Comparison of ENCODE assay signal across 13 cellular contexts in genomic region chr20:56722042-56722441, GRCh38.
A peak's percentile ranks its signal among the peaks of the same experiment; 100 is the strongest.
DNase-seq lines count a peak whose midpoint lies in the region; ATAC-seq, FAIRE-seq and TF ChIP-seq lines count a peak whose summit lies in the region.
"Had no signal": no experiment of that assay in that cellular context is flagged by ENCODE, and none has a peak within 500 bp of the region (broad histone marks: within the 10 kb centered on the region; RNA-seq: fewer than 3 reads in every experiment).

No MANE protein-coding gene starts in this region.

- H3K27ac ChIP-seq in naive thymus-derived CD4-positive, alpha-beta T cell (ENCODE audit: low read depth, low read length) = no peak overlapping the region
- H3K27ac ChIP-seq: RWPE1 had no signal

- ATAC-seq in HG03139 (IDR thresholded peaks at IDR 0.05; ENCODE audit: unreplicated experiment) = peak; percentile 73
- ATAC-seq in naive thymus-derived CD4-positive, alpha-beta T cell = peak; percentile 55
- no peak for ATAC-seq in natural killer cell treated with Interleukin-12 subunit alpha and Interleukin-12 subunit beta and Interleukin-15 and Interleukin-18, amount 100 ng/mL, for 72 hours
- ATAC-seq: activated CD4-positive, CD25-positive, alpha-beta regulatory T cell treated with anti-CD3 and anti-CD28 coated beads, Interleukin-2, amount 50 U/mL, for 24 hours had no signal

- no peak overlapping the region for H3K27ac Mint-ChIP-seq in naive thymus-derived CD4-positive, alpha-beta T cell
- no peak overlapping the region for H3K27ac Mint-ChIP-seq in natural killer cell treated with Interleukin-12 subunit alpha and Interleukin-12 subunit beta and Interleukin-15 and Interleukin-18, amount 100 ng/mL, for 72 hours

- peaks cover 0 to 25% (median 6%) of the 10 kb centered on the region in 5 donors for H3K27me3 Mint-ChIP-seq in naive thymus-derived CD4-positive, alpha-beta T cell
- peaks cover 0 to 7% of the 10 kb centered on the region in 2 donors for H3K27me3 Mint-ChIP-seq in natural killer cell treated with Interleukin-12 subunit alpha and Interleukin-12 subunit beta and Interleukin-15 and Interleukin-18, amount 100 ng/mL, for 72 hours

- DNase-seq in GM18507 (ENCODE audit: extremely low spot score, insufficient read length, low read depth) = no peak
- DNase-seq in SIG-M5 (lab: John Stamatoyannopoulos, UW) = peak; percentile 98
- no peak for DNase-seq in naive thymus-derived CD4-positive, alpha-beta T cell
- no peak for DNase-seq in natural killer cell treated with Interleukin-12 subunit alpha and Interleukin-12 subunit beta and Interleukin-15 and Interleukin-18, amount 100 ng/mL, for 72 hours (ENCODE audit: low spot score)
- no peak for DNase-seq in NCI-H1092 treated with DMSO at 0.1 percent for 48 hours (lab: John Stamatoyannopoulos, UW)
- DNase-seq in activated naive CD4-positive, alpha-beta T cell (lab: John Stamatoyannopoulos, UW) = no peak
- no peak for DNase-seq in H54 (ENCODE audit: insufficient read length, low spot score)
- DNase-seq: activated gamma-delta T cell treated with Interleukin-2 at 50 U/mL for 16 hours; NCI-H2029; stimulated activated CD4-positive, alpha-beta T cell treated with anti-CD3 and anti-CD28 coated beads, Interleukin-2, amount 100 ng/mL, for 24 hours had no signal

- no peaks in the 10 kb centered on the region for H3K9me3 ChIP-seq in naive thymus-derived CD4-positive, alpha-beta T cell (ENCODE audit: control insufficient read depth in 2 of 3, low read length in 3 of 3)

- peaks cover 0 to 4% (median 0%) of the 10 kb centered on the region in 11 donors for H3K9me3 Mint-ChIP-seq in naive thymus-derived CD4-positive, alpha-beta T cell
- no peaks in the 10 kb centered on the region for H3K9me3 Mint-ChIP-seq in natural killer cell treated with Interleukin-12 subunit alpha and Interleukin-12 subunit beta and Interleukin-15 and Interleukin-18, amount 100 ng/mL, for 72 hours

- TF ChIP-seq POLR2A in H54 (IDR thresholded peaks at IDR 0.05; ENCODE audit: low read depth, low read length) = no peak

- POLR2A ChIA-PET in naive thymus-derived CD4-positive, alpha-beta T cell (lab: Charles Lee) = interaction anchor here (0.8 kb wide), 1 partner anchor 280 kb away, joined by 3 read pairs; no protein-coding TSS in a partner anchor

- H3K36me3 ChIP-seq in naive thymus-derived CD4-positive, alpha-beta T cell (ENCODE audit: control insufficient read depth in 2 of 3, insufficient read depth in 3 of 3, low read length in 3 of 3) = no peaks in the 10 kb centered on the region

- H3K4me1 ChIP-seq in naive thymus-derived CD4-positive, alpha-beta T cell (ENCODE audit: control insufficient read depth in 2 of 2, insufficient read depth in 2 of 2, low read length in 2 of 2) = no peaks in the 10 kb centered on the region

- H3K36me3 Mint-ChIP-seq in naive thymus-derived CD4-positive, alpha-beta T cell = no peaks in the 10 kb centered on the region
- no peaks in the 10 kb centered on the region for H3K36me3 Mint-ChIP-seq in natural killer cell treated with Interleukin-12 subunit alpha and Interleukin-12 subunit beta and Interleukin-15 and Interleukin-18, amount 100 ng/mL, for 72 hours

- FAIRE-seq in GM18507 (lab: Jason Lieb, UNC) (peak; percentile 33), H54 (lab: Jason Lieb, UNC) (no peak)

- intact Hi-C loops in naive thymus-derived CD4-positive, alpha-beta T cell (cut with micrococcal nuclease) = no loop called here

- no peak overlapping the region for H3K4me3 Mint-ChIP-seq in naive thymus-derived CD4-positive, alpha-beta T cell
- no peak overlapping the region for H3K4me3 Mint-ChIP-seq in natural killer cell treated with Interleukin-12 subunit alpha and Interleukin-12 subunit beta and Interleukin-15 and Interleukin-18, amount 100 ng/mL, for 72 hours

- peaks cover 0 to 6% (median 0%) of the 10 kb centered on the region in 7 donors for H3K4me1 Mint-ChIP-seq in naive thymus-derived CD4-positive, alpha-beta T cell
- H3K4me1 Mint-ChIP-seq in natural killer cell treated with Interleukin-12 subunit alpha and Interleukin-12 subunit beta and Interleukin-15 and Interleukin-18, amount 100 ng/mL, for 72 hours (ENCODE audit: low read depth in 2 of 2) = no peaks in the 10 kb centered on the region

- CTCF ChIA-PET in naive thymus-derived CD4-positive, alpha-beta T cell (lab: Charles Lee) = no interaction called here

- H3K4me3 ChIP-seq in naive thymus-derived CD4-positive, alpha-beta T cell (ENCODE audit: low read length) = no peak overlapping the region

- no peaks in the 10 kb centered on the region for H3K27me3 ChIP-seq in naive thymus-derived CD4-positive, alpha-beta T cell (ENCODE audit: control insufficient read depth in 2 of 2, insufficient read depth in 2 of 2, low read length in 2 of 2)

Comparison
In these comparisons a context has a peak if more than half of its experiments do, and no peak if none do; other contexts are left out.
1. ATAC-seq: peak in HG03139 (single experiment) and naive thymus-derived CD4-positive, alpha-beta T cell (single experiment); none in natural killer cell treated with Interleukin-12 subunit alpha and Interleukin-12 subunit beta and Interleukin-15 and Interleukin-18, amount 100 ng/mL, for 72 hours (0 of 2).